ENCODE assay signal across 14 cellular contexts in the genomic region with DNA sequence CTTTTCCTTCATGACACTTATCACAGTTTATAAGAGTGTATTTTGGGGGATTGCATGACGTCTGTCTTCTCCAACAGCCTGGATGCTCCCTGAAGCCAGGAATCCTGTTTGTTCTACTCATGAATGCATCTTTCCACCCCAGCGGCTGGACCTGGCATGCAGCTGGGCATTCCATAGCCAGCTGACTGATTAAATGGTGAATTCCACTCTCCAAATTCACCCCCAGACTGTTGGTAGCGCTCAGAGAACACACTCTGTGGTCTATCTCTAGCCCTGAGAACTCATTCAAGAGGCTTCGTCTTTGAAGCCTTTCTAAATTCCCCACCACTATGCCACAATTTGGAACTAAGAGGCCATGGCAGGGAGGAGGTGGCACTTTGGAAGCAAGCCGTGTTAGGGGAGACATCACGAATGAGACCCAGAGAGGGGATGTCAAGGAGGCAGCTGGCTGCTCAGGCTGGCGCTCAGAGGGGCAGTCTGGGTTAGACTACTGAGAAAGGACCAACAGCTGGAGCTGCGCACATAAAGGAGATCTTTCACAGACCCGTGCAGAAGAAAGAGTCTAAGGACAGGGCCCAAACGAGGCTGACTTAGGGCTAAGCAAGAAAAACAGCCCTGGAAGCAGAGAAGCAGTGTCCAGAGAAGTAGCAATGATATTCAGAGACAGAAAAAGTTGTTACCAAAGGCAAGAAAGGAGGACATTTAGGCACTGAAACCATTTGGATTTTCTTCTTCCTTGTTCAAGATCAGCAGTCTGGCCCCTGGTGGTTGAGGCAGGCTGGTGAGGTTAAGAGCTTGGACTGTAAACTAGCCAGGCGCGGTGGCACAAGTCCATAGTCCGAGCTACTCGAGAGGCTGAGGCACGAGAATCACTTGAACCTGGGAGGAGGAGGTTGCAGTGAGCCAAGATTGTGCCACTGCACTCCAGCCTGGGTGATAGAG. TPM values are rescaled to one million over a fixed set of nuclear protein-coding genes. Genes with fewer than 3 reads are reported as not detected.
DNase-seq lines count a peak whose midpoint lies in the region; ATAC-seq and TF ChIP-seq lines count a peak whose summit lies in the region.
"Had no signal": no experiment of that assay in that cellular context is flagged by ENCODE, and none has a peak within 500 bp of the region (broad histone marks: within the 10 kb centered on the region; RNA-seq: fewer than 3 reads in every experiment).

No MANE protein-coding gene starts in this region.

- no peaks in the 10 kb centered on the region for H3K36me3 ChIP-seq in Peyer's patch
- H3K36me3 ChIP-seq: BE2C had no signal

- no peaks in the 10 kb centered on the region for H3K27me3 ChIP-seq in Peyer's patch
- H3K27me3 ChIP-seq: BE2C had no signal

- peaks cover 47% of the 10 kb centered on the region for H3K27me3 Mint-ChIP-seq in Calu3 (ENCODE audit: unreplicated experiment)
- peaks cover 3% of the 10 kb centered on the region for H3K27me3 Mint-ChIP-seq in neural crest cell (ENCODE audit: low read depth)

- H3K9me3 Mint-ChIP-seq in Calu3 (ENCODE audit: low read depth, unreplicated experiment) (no peaks in the 10 kb centered on the region), neural crest cell (no peaks in the 10 kb centered on the region)
- H3K9me3 Mint-ChIP-seq in stimulated activated effector memory CD8-positive, alpha-beta T cell treated with anti-CD3 and anti-CD28 coated beads, Interleukin-12 subunit alpha, Interleukin-12 subunit beta, amount 100 ng/mL, for 72 hours: no peaks in the 10 kb centered on the region
- H3K9me3 Mint-ChIP-seq: activated CD4-positive, alpha-beta memory T cell treated with anti-CD3 and anti-CD28 coated beads, Interleukin-2, amount 10 ng/mL, durations not matched to agents 7 days and 5 days had no signal

- no peak for TF ChIP-seq POLR2A in Peyer's patch (IDR thresholded peaks at IDR 0.05)

- peaks cover 0 to 6% (median 0%) of the 10 kb centered on the region in 4 donors for H3K4me1 ChIP-seq in Peyer's patch
- H3K4me1 ChIP-seq: BE2C had no signal

- H3K36me3 Mint-ChIP-seq in Calu3 (ENCODE audit: insufficient read depth, unreplicated experiment): no peaks in the 10 kb centered on the region
- no peaks in the 10 kb centered on the region for H3K36me3 Mint-ChIP-seq in neural crest cell (ENCODE audit: low read depth)
- H3K36me3 Mint-ChIP-seq in stimulated activated effector memory CD8-positive, alpha-beta T cell treated with anti-CD3 and anti-CD28 coated beads, Interleukin-12 subunit alpha, Interleukin-12 subunit beta, amount 100 ng/mL, for 72 hours: no peaks in the 10 kb centered on the region

- H3K4me3 ChIP-seq in Peyer's patch (no peak overlapping the region), fibroblast of mammary gland (ENCODE audit: control insufficient read depth, low read depth, low read length) (no peak overlapping the region)

- no peaks in the 10 kb centered on the region for H3K9me3 ChIP-seq in Peyer's patch
- H3K9me3 ChIP-seq: BE2C had no signal

- DNase-seq in Calu3 (peak; percentile 35), Peyer's patch (peak in 2 of 3 donors; percentile 85 to 90), fibroblast of mammary gland (ENCODE audit: low read depth) (no peak), neural crest cell (ENCODE audit: low read depth, low spot score) (no peak), NCI-H2171 treated with DMSO at 0.1 percent for 48 hours (lab: John Stamatoyannopoulos, UW) (no peak), ureter (ENCODE audit: low spot score) (no peak), NCI-H446 (lab: John Stamatoyannopoulos, UW) (no peak)
- DNase-seq in stimulated activated effector memory CD8-positive, alpha-beta T cell treated with anti-CD3 and anti-CD28 coated beads, Interleukin-12 subunit alpha, Interleukin-12 subunit beta, amount 100 ng/mL, for 72 hours (ENCODE audit: low spot score in 2 of 2): no peak
- DNase-seq: activated CD4-positive, alpha-beta memory T cell treated with anti-CD3 and anti-CD28 coated beads, Interleukin-2, amount 10 ng/mL, durations not matched to agents 7 days and 5 days; activated T-cell treated with anti-CD3 and anti-CD28 coated beads, Interleukin-2, amount 50 U/mL, for 48 hours; BE2C; central memory CD4-positive, alpha-beta T cell; HCEC 1CT; substantia nigra had no signal

- no peak overlapping the region for H3K27ac Mint-ChIP-seq in Calu3 (ENCODE audit: unreplicated experiment)
- no peak overlapping the region for H3K27ac Mint-ChIP-seq in neural crest cell (ENCODE audit: unreplicated experiment)
- H3K27ac Mint-ChIP-seq in stimulated activated effector memory CD8-positive, alpha-beta T cell treated with anti-CD3 and anti-CD28 coated beads, Interleukin-12 subunit alpha, Interleukin-12 subunit beta, amount 100 ng/mL, for 72 hours: no peak overlapping the region
- H3K27ac Mint-ChIP-seq: activated CD4-positive, alpha-beta memory T cell treated with anti-CD3 and anti-CD28 coated beads, Interleukin-2, amount 10 ng/mL, durations not matched to agents 7 days and 5 days had no signal

- intact Hi-C loops in Calu3 (cut with micrococcal nuclease; ENCODE audit: unreplicated experiment): no loop called here

- H3K27ac ChIP-seq in Peyer's patch: peak overlapping the region in 3 of 4 donors; percentile 65 to 91 (median 86)

- BruUV-seq in Calu3 (replicated peaks; lab: Mats Ljungman, UMichigan): no TSS peak

- H3K4me1 Mint-ChIP-seq in Calu3 (ENCODE audit: low read depth, unreplicated experiment): peaks cover under 1% of the 10 kb centered on the region
- no peaks in the 10 kb centered on the region for H3K4me1 Mint-ChIP-seq in neural crest cell
- H3K4me1 Mint-ChIP-seq in stimulated activated effector memory CD8-positive, alpha-beta T cell treated with anti-CD3 and anti-CD28 coated beads, Interleukin-12 subunit alpha, Interleukin-12 subunit beta, amount 100 ng/mL, for 72 hours: no peaks in the 10 kb centered on the region
- H3K4me1 Mint-ChIP-seq: activated CD4-positive, alpha-beta memory T cell treated with anti-CD3 and anti-CD28 coated beads, Interleukin-2, amount 10 ng/mL, durations not matched to agents 7 days and 5 days had no signal

- CTCF ChIA-PET in Calu3 (lab: Charles Lee): interaction anchor here (0.6 to 1.1 kb wide), 3 partner anchors 10 to 19 kb away, joined by 3 to 5 read pairs (median 4); no protein-coding TSS in a partner anchor

- H3K4me3 Mint-ChIP-seq in Calu3 (ENCODE audit: low read depth, unreplicated experiment): no peak overlapping the region
- no peak overlapping the region for H3K4me3 Mint-ChIP-seq in neural crest cell
- no peak overlapping the region for H3K4me3 Mint-ChIP-seq in stimulated activated effector memory CD8-positive, alpha-beta T cell treated with anti-CD3 and anti-CD28 coated beads, Interleukin-12 subunit alpha, Interleukin-12 subunit beta, amount 100 ng/mL, for 72 hours
- H3K4me3 Mint-ChIP-seq: activated CD4-positive, alpha-beta memory T cell treated with anti-CD3 and anti-CD28 coated beads, Interleukin-2, amount 10 ng/mL, durations not matched to agents 7 days and 5 days had no signal

- no peak for ATAC-seq in stimulated activated effector memory CD8-positive, alpha-beta T cell treated with anti-CD3 and anti-CD28 coated beads, Interleukin-12 subunit alpha, Interleukin-12 subunit beta, amount 100 ng/mL, for 72 hours

- TF ChIP-seq CTCF in Calu3 (IDR thresholded peaks at IDR 0.05; ENCODE audit: unreplicated experiment): no peak
- TF ChIP-seq CTCF in Peyer's patch (IDR thresholded peaks at IDR 0.05): peak in 3 of 6 experiments; percentile 73 to 78 (median 75)
- peak; percentile 12 for TF ChIP-seq CTCF in fibroblast of mammary gland (conservative IDR thresholded peaks at IDR 0.05; ENCODE audit: control insufficient read depth, insufficient read depth, low read depth, low read length)
- TF ChIP-seq CTCF in neural crest cell (conservative IDR thresholded peaks at IDR 0.05): peak; percentile 21

RNA-seq across cellular contexts. Expression of a gene that starts 42.4 kb away (rescaled TPM):
- total RNA-seq in Calu3 (2022) (29.9 and 32.6 TPM in 2 replicates), Peyer's patch (10 to 100 TPM; 10.9 to 28.7 (median 19.0) TPM), neural crest cell (41.0 and 41.4 TPM in 2 replicates), ureter (21.6 TPM)

Comparison
In these comparisons a context has a peak if more than half of its experiments do, and no peak if none do; other contexts are left out.
1. DNase-seq: peak in Calu3 (single experiment) and Peyer's patch (2 of 3); none in fibroblast of mammary gland (single experiment), neural crest cell (single experiment), stimulated activated effector memory CD8-positive, alpha-beta T cell treated with anti-CD3 and anti-CD28 coated beads, Interleukin-12 subunit alpha, Interleukin-12 subunit beta, amount 100 ng/mL, for 72 hours (0 of 2), NCI-H2171 treated with DMSO at 0.1 percent for 48 hours (single experiment), ureter (single experiment) and NCI-H446 (0 of 2).